In genomic region chr20:59640267-59640666, GRCh38 we compare ENCODE assay signal across 23 cellular contexts. TPM values are rescaled to one million over a fixed set of nuclear protein-coding genes. Genes with fewer than 3 reads are reported as not detected.
"Had no signal": no experiment of that assay in that cellular context is flagged by ENCODE, and none has a peak within 500 bp of the region (broad histone marks: within the 10 kb centered on the region; RNA-seq: fewer than 3 reads in every experiment).

No MANE protein-coding gene starts in this region.

- H3K4me1 ChIP-seq: esophagus squamous epithelium, pancreas, prostate gland, spleen, testis, transverse colon had no signal

- H3K36me3 ChIP-seq: esophagus squamous epithelium, left ventricle myocardium inferior, pancreas, prostate gland, spleen, transverse colon had no signal

- DNase-seq: activated CD4-positive, alpha-beta T cell treated with anti-CD3 and anti-CD28 coated beads for 36 hours; activated CD4-positive, CD25-positive, alpha-beta regulatory T cell; activated CD8-positive, alpha-beta T cell treated with anti-CD3 and anti-CD28 coated beads, Interleukin-2, amount 10 ng/mL, durations not matched to agents 7 days and 5 days; activated gamma-delta T cell; activated naive CD4-positive, alpha-beta T cell treated with anti-CD3 and anti-CD28 coated beads, Interleukin-2, amount 10 ng/mL, durations not matched to agents 7 days and 5 days; activated naive CD8-positive, alpha-beta T cell treated with anti-CD3 and anti-CD28 coated beads, Interleukin-2, amount 10 ng/mL, durations not matched to agents 7 days and 5 days; central memory CD4-positive, alpha-beta T cell; dermis blood vessel endothelial cell; effector CD8-positive, alpha-beta T cell; esophagus squamous epithelium; foreskin melanocyte; left ventricle myocardium inferior; pancreas; spleen; stimulated activated naive CD4-positive, alpha-beta T cell; testis; transverse colon had no signal

- H3K9me3 ChIP-seq: esophagus squamous epithelium, left ventricle myocardium inferior, pancreas, prostate gland, spleen, testis, transverse colon had no signal

- ATAC-seq: activated CD4-positive, alpha-beta T cell treated with anti-CD3 and anti-CD28 coated beads for 36 hours; activated CD8-positive, alpha-beta T cell treated with anti-CD3 and anti-CD28 coated beads, Interleukin-2, amount 10 ng/mL, durations not matched to agents 7 days and 5 days; pancreas had no signal

- H3K27ac ChIP-seq: epithelial cell of prostate, esophagus squamous epithelium, left ventricle myocardium inferior, pancreas, prostate gland, spleen, testis, transverse colon had no signal

- H3K27me3 ChIP-seq: pancreas, testis had no signal

- FAIRE-seq: endometrium, pancreas, urothelium cell line had no signal

- H3K4me3 ChIP-seq: esophagus squamous epithelium, left ventricle myocardium inferior, pancreas, prostate gland, spleen, testis, transverse colon had no signal

RNA-seq across cellular contexts. Expression of gene PHACTR3, which starts 35.9 kb away (rescaled TPM):
- total RNA-seq: activated CD4-positive, alpha-beta T cell treated with anti-CD3 and anti-CD28 coated beads for 36 hours; activated CD8-positive, alpha-beta T cell treated with anti-CD3 and anti-CD28 coated beads, Interleukin-2, amount 10 ng/mL, durations not matched to agents 7 days and 5 days; activated naive CD8-positive, alpha-beta T cell treated with anti-CD3 and anti-CD28 coated beads, Interleukin-2, amount 10 ng/mL, durations not matched to agents 7 days and 5 days; glomerular endothelial cell; T-helper 1 cell treated with Interleukin-12 subunit alpha and Interleukin-12 subunit beta and Interleukin-4 antibody, amounts not matched to agents 30 ng/mL and 1 ng/mL, for 36 hours had no signal
